ENCODE assay signal across 27 cellular contexts in the genomic region with DNA sequence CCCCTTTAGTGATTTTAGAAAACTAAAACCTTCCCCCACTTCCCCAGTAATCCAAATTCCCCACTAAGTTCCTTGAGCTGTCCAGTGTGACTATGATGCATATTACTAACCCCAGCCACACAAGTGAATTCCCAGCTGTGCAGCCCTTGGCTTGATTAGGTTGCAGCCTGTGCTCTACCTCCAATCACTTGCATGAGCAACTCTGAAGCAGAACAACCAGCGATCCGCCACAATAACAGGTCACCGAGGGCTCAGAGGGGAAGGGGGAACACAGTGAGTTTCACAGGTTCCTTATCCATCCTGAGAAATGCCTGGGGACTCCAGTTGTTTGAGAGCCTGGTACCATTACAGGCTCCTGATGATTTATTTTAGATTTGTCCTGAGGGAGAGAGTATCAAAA.
"Had no signal": no experiment of that assay in that cellular context is flagged by ENCODE, and none has a peak within 500 bp of the region (broad histone marks: within the 10 kb centered on the region; RNA-seq: fewer than 3 reads in every experiment).

No MANE protein-coding gene starts in this region.

- H3K9ac ChIP-seq: parathyroid adenoma had no signal

- FAIRE-seq: keratinocyte had no signal

- ATAC-seq: left colon; natural killer cell; psoas muscle; right lobe of liver; stimulated activated memory B cell treated with anti-CD40 and anti-IgM and Interleukin-4, amounts not matched to agents 10 μg/mL and 1 μg/mL and 100 μg/mL, for 72 hours; stimulated activated naive CD8-positive, alpha-beta T cell treated with anti-CD3 and anti-CD28 coated beads, Interleukin-15, amount 100 ng/mL, for 72 hours had no signal

- H3K4me3 Mint-ChIP-seq: mesothelial cell of epicardium; naive B cell; natural killer cell; stimulated activated memory B cell treated with anti-CD40 and anti-IgM and Interleukin-4, amounts not matched to agents 10 μg/mL and 1 μg/mL and 100 μg/mL, for 72 hours; stimulated activated naive CD8-positive, alpha-beta T cell treated with anti-CD3 and anti-CD28 coated beads, Interleukin-15, amount 100 ng/mL, for 72 hours; type B pancreatic cell had no signal

- H3K9me3 Mint-ChIP-seq: mesothelial cell of epicardium, type B pancreatic cell had no signal

- H3K27me3 Mint-ChIP-seq: naive B cell; stimulated activated memory B cell treated with anti-CD40 and anti-IgM and Interleukin-4, amounts not matched to agents 10 μg/mL and 1 μg/mL and 100 μg/mL, for 72 hours; stimulated activated naive CD8-positive, alpha-beta T cell treated with anti-CD3 and anti-CD28 coated beads, Interleukin-15, amount 100 ng/mL, for 72 hours; type B pancreatic cell had no signal

- DNase-seq: left colon; left ventricle myocardium inferior; mesendoderm; naive B cell; natural killer cell; occipital lobe; psoas muscle; right lobe of liver; stimulated activated CD4-positive, alpha-beta T cell treated with anti-CD3 and anti-CD28 coated beads, Interleukin-1b, Interleukin-23, amount 100 ng/mL, for 48 hours; stimulated activated CD4-positive, alpha-beta T cell treated with anti-CD3 and anti-CD28 coated beads, Interleukin-2, amount 100 ng/mL, for 48 hours; stimulated activated CD4-positive, alpha-beta T cell treated with anti-CD3 and anti-CD28 coated beads, Interleukin-4, amount 100 ng/mL, for 4 hours; stimulated activated CD8-positive, alpha-beta memory T cell treated with anti-CD3 and anti-CD28 coated beads, Interleukin-4, amount 100 ng/mL, for 48 hours; stimulated activated naive CD4-positive, alpha-beta T cell treated with Interleukin-2 at 50 U/mL for 16 hours; stimulated activated naive CD8-positive, alpha-beta T cell treated with anti-CD3 and anti-CD28 coated beads, Interleukin-15, amount 100 ng/mL, for 72 hours; substantia nigra; uterus had no signal

- H3K4me1 Mint-ChIP-seq: mesothelial cell of epicardium; naive B cell; natural killer cell; stimulated activated memory B cell treated with anti-CD40 and anti-IgM and Interleukin-4, amounts not matched to agents 10 μg/mL and 1 μg/mL and 100 μg/mL, for 72 hours; stimulated activated naive CD8-positive, alpha-beta T cell treated with anti-CD3 and anti-CD28 coated beads, Interleukin-15, amount 100 ng/mL, for 72 hours had no signal

- H3K27ac ChIP-seq: hepatocyte, left ventricle myocardium inferior, neutrophil, parathyroid adenoma, psoas muscle, right atrium auricular region, right lobe of liver, tibial nerve, uterus had no signal

- H3K36me3 ChIP-seq: left ventricle myocardium inferior, neutrophil, right atrium auricular region, right lobe of liver, tibial nerve, uterus had no signal

- H3K27ac Mint-ChIP-seq: mesothelial cell of epicardium; naive B cell; natural killer cell; stimulated activated memory B cell treated with anti-CD40 and anti-IgM and Interleukin-4, amounts not matched to agents 10 μg/mL and 1 μg/mL and 100 μg/mL, for 72 hours; stimulated activated naive CD8-positive, alpha-beta T cell treated with anti-CD3 and anti-CD28 coated beads, Interleukin-15, amount 100 ng/mL, for 72 hours; type B pancreatic cell had no signal

- H3K79me2 ChIP-seq: hepatocyte, parathyroid adenoma had no signal

- H3K4me1 ChIP-seq: left ventricle myocardium inferior, parathyroid adenoma, psoas muscle, right atrium auricular region, right lobe of liver, tibial nerve, uterus had no signal

- H3K9me3 ChIP-seq: left ventricle myocardium inferior, neutrophil, psoas muscle, right atrium auricular region, right lobe of liver, tibial nerve, uterus had no signal

- H3K4me3 ChIP-seq: hepatocyte, left ventricle myocardium inferior, lung, psoas muscle, right atrium auricular region, right lobe of liver, smooth muscle cell, tibial nerve, uterus had no signal

- H3K4me2 ChIP-seq: hepatocyte, smooth muscle cell had no signal

- H2AFZ ChIP-seq: hepatocyte, parathyroid adenoma had no signal

- H3K27me3 ChIP-seq: hepatocyte, neutrophil, right atrium auricular region, right lobe of liver, tibial nerve, uterus had no signal

- H3K36me3 Mint-ChIP-seq: mesothelial cell of epicardium; naive B cell; natural killer cell; stimulated activated memory B cell treated with anti-CD40 and anti-IgM and Interleukin-4, amounts not matched to agents 10 μg/mL and 1 μg/mL and 100 μg/mL, for 72 hours; type B pancreatic cell had no signal
